In the genomic region with DNA sequence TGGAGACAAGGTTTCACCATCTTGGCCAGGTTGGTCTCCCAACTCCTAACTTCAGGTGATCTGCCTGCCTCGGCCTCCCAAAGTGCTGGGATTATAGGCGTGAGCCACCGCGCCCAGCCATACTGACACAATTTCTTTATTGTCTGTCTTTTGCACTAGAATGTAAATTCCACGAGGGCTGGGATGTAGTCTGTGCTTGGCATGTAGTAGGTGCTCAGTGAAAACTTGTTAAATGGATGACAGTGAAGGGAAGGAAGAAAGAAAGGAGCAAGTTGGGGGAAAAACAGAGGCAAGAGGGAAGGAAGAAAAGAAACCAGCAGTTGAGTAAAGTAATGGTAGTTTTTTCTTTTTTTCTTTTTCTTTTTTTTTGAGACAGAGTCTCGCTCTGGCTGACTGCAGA, we compare ENCODE assay signal across 28 cellular contexts.
"Had no signal": no experiment of that assay in that cellular context is flagged by ENCODE, and none has a peak within 500 bp of the region (broad histone marks: within the 10 kb centered on the region; RNA-seq: fewer than 3 reads in every experiment).

No MANE protein-coding gene starts in this region.

- H3K36me3 ChIP-seq: thyroid gland, uterus, vagina had no signal

- H3K9me3 Mint-ChIP-seq: stimulated activated effector memory CD8-positive, alpha-beta T cell treated with anti-CD3 and anti-CD28 coated beads, Interleukin-12 subunit alpha, Interleukin-12 subunit beta, amount 100 ng/mL, for 72 hours; stimulated activated memory B cell treated with anti-CD40 and anti-IgM and Interleukin-4, amounts not matched to agents 10 μg/mL and 1 μg/mL and 100 μg/mL, for 72 hours; stimulated activated naive B cell treated with anti-CD40 and anti-IgM and Interleukin-4, amounts not matched to agents 10 μg/mL and 1 μg/mL and 100 μg/mL, for 72 hours; stimulated activated naive CD8-positive, alpha-beta T cell treated with anti-CD3 and anti-CD28 coated beads, Interleukin-15, amount 100 ng/mL, for 72 hours; stimulated activated naive CD8-positive, alpha-beta T cell treated with anti-CD3 and anti-CD28 coated beads, Interleukin-15, Interleukin-2, amounts not matched to agents 100 ng/mL and 50 ng/mL, for 24 hours; type B pancreatic cell had no signal

- H3K4me1 ChIP-seq: testis, tibial nerve, uterus, vagina had no signal

- H3K4me1 Mint-ChIP-seq: stimulated activated memory B cell treated with anti-CD40 and anti-IgM and Interleukin-4, amounts not matched to agents 10 μg/mL and 1 μg/mL and 100 μg/mL, for 72 hours had no signal

- H3K27ac Mint-ChIP-seq: stimulated activated effector memory CD8-positive, alpha-beta T cell treated with anti-CD3 and anti-CD28 coated beads, Interleukin-12 subunit alpha, Interleukin-12 subunit beta, amount 100 ng/mL, for 72 hours; stimulated activated memory B cell treated with anti-CD40 and anti-IgM and Interleukin-4, amounts not matched to agents 10 μg/mL and 1 μg/mL and 100 μg/mL, for 72 hours; stimulated activated naive B cell treated with anti-CD40 and anti-IgM and Interleukin-4, amounts not matched to agents 10 μg/mL and 1 μg/mL and 100 μg/mL, for 72 hours; stimulated activated naive CD8-positive, alpha-beta T cell treated with anti-CD3 and anti-CD28 coated beads, Interleukin-15, amount 100 ng/mL, for 72 hours; stimulated activated naive CD8-positive, alpha-beta T cell treated with anti-CD3 and anti-CD28 coated beads, Interleukin-15, Interleukin-2, amounts not matched to agents 100 ng/mL and 50 ng/mL, for 24 hours; type B pancreatic cell had no signal

- H3K4me3 ChIP-seq: stomach, suprapubic skin, testis, thoracic aorta, thyroid gland, tibial artery, tibial nerve, transverse colon, upper lobe of left lung, upper lobe of right lung, uterus, vagina had no signal

- H3K27ac ChIP-seq: stomach, suprapubic skin, testis, thoracic aorta, thyroid gland, tibial artery, tibial nerve, transverse colon, upper lobe of left lung, upper lobe of right lung, uterus, vagina had no signal

- H3K27me3 Mint-ChIP-seq: stimulated activated memory B cell treated with anti-CD40 and anti-IgM and Interleukin-4, amounts not matched to agents 10 μg/mL and 1 μg/mL and 100 μg/mL, for 72 hours; stimulated activated naive B cell treated with anti-CD40 and anti-IgM and Interleukin-4, amounts not matched to agents 10 μg/mL and 1 μg/mL and 100 μg/mL, for 72 hours; stimulated activated naive CD8-positive, alpha-beta T cell treated with anti-CD3 and anti-CD28 coated beads, Interleukin-15, amount 100 ng/mL, for 72 hours; stimulated activated naive CD8-positive, alpha-beta T cell treated with anti-CD3 and anti-CD28 coated beads, Interleukin-15, Interleukin-2, amounts not matched to agents 100 ng/mL and 50 ng/mL, for 24 hours; type B pancreatic cell had no signal

- H3K9me3 ChIP-seq: stomach, suprapubic skin, testis, thoracic aorta, thyroid gland, tibial artery, tibial nerve, transverse colon, upper lobe of left lung, upper lobe of right lung, uterus, vagina had no signal

- H3K4me3 Mint-ChIP-seq: stimulated activated effector memory CD8-positive, alpha-beta T cell treated with anti-CD3 and anti-CD28 coated beads, Interleukin-12 subunit alpha, Interleukin-12 subunit beta, amount 100 ng/mL, for 72 hours; stimulated activated memory B cell treated with anti-CD40 and anti-IgM and Interleukin-4, amounts not matched to agents 10 μg/mL and 1 μg/mL and 100 μg/mL, for 72 hours; stimulated activated naive B cell treated with anti-CD40 and anti-IgM and Interleukin-4, amounts not matched to agents 10 μg/mL and 1 μg/mL and 100 μg/mL, for 72 hours; stimulated activated naive CD8-positive, alpha-beta T cell treated with anti-CD3 and anti-CD28 coated beads, Interleukin-15, amount 100 ng/mL, for 72 hours; stimulated activated naive CD8-positive, alpha-beta T cell treated with anti-CD3 and anti-CD28 coated beads, Interleukin-15, Interleukin-2, amounts not matched to agents 100 ng/mL and 50 ng/mL, for 24 hours; type B pancreatic cell had no signal

- H3K27me3 ChIP-seq: stomach, suprapubic skin, testis, thyroid gland, tibial artery, tibial nerve, transverse colon, upper lobe of left lung, upper lobe of right lung, uterus, vagina had no signal

- H3K36me3 Mint-ChIP-seq: stimulated activated effector memory CD8-positive, alpha-beta T cell treated with anti-CD3 and anti-CD28 coated beads, Interleukin-12 subunit alpha, Interleukin-12 subunit beta, amount 100 ng/mL, for 72 hours; stimulated activated memory B cell treated with anti-CD40 and anti-IgM and Interleukin-4, amounts not matched to agents 10 μg/mL and 1 μg/mL and 100 μg/mL, for 72 hours; stimulated activated naive B cell treated with anti-CD40 and anti-IgM and Interleukin-4, amounts not matched to agents 10 μg/mL and 1 μg/mL and 100 μg/mL, for 72 hours had no signal

- FAIRE-seq: urothelium cell line had no signal

- DNase-seq: stimulated activated CD4-positive, alpha-beta T cell treated with anti-CD3 and anti-CD28 coated beads, Interleukin-2, amount 100 ng/mL, for 48 hours; stimulated activated CD4-positive, alpha-beta T cell treated with anti-CD3 and anti-CD28 coated beads, Interleukin-4, amount 100 ng/mL, for 1 hour; stimulated activated CD4-positive, alpha-beta T cell treated with anti-CD3 and anti-CD28 coated beads, Interleukin-4, amount 100 ng/mL, for 24 hours; stimulated activated CD4-positive, alpha-beta T cell treated with anti-CD3 and anti-CD28 coated beads, Interleukin-4, amount 100 ng/mL, for 4 hours; stimulated activated CD8-positive, alpha-beta memory T cell treated with anti-CD3 and anti-CD28 coated beads, Interleukin-4, amount 100 ng/mL, for 48 hours; stimulated activated naive B cell treated with anti-CD40 and anti-IgM and Interleukin-4, amounts not matched to agents 10 μg/mL and 1 μg/mL and 100 μg/mL, for 72 hours; stimulated activated naive CD4-positive, alpha-beta T cell; stimulated activated naive CD4-positive, alpha-beta T cell treated with Interleukin-2 at 50 U/mL for 16 hours; stimulated activated naive CD8-positive, alpha-beta T cell treated with anti-CD3 and anti-CD28 coated beads, Interleukin-15, amount 100 ng/mL, for 72 hours; stimulated activated naive CD8-positive, alpha-beta T cell treated with anti-CD3 and anti-CD28 coated beads, Interleukin-15, Interleukin-2, amounts not matched to agents 100 U/mL and 50 U/mL, for 24 hours; stomach; substantia nigra; testis; thyroid gland; tibial artery; transverse colon; upper lobe of left lung; upper lobe of right lung; uterus had no signal
